Comparison of ENCODE assay signal across 8 cellular contexts in genomic region chr22:11017108-11017507, GRCh38.
DNase-seq lines count a peak whose midpoint lies in the region; ATAC-seq and TF ChIP-seq lines count a peak whose summit lies in the region.
"Not testable (repeated sequence)": the region's sequence is repeated elsewhere in the genome, so short reads cannot be mapped to it uniquely, and the experiment has no call there.

No MANE protein-coding gene starts in this region.

- H3K36me3 Mint-ChIP-seq in activated T-helper 17 cell treated with anti-CD3 and anti-CD28 coated beads, Interleukin-2, amount 50 U/mL, for 72 hours (ENCODE audit: low read depth); stimulated activated memory B cell treated with anti-CD40 and anti-IgM and Interleukin-4, amounts not matched to agents 10 μg/mL and 1 μg/mL and 100 μg/mL, for 72 hours: not testable (repeated sequence)

- intact Hi-C loops in heart right ventricle (cut with DNase I); left lung (cut with DNase I); posterior vena cava (cut with DNase I); upper lobe of right lung (cut with DNase I): not testable (repeated sequence)

- not testable (repeated sequence) for H3K27me3 Mint-ChIP-seq in activated T-helper 17 cell treated with anti-CD3 and anti-CD28 coated beads, Interleukin-2, amount 50 U/mL, for 72 hours; stimulated activated memory B cell treated with anti-CD40 and anti-IgM and Interleukin-4, amounts not matched to agents 10 μg/mL and 1 μg/mL and 100 μg/mL, for 72 hours

- peak; percentile 17 for ATAC-seq in activated T-helper 17 cell treated with anti-CD3 and anti-CD28 coated beads, Interleukin-2, amount 50 U/mL, for 72 hours (replicated peaks)
- peak; percentile 44 for ATAC-seq in foreskin keratinocyte
- peak; percentile 27 to 70 (median 42) for ATAC-seq in heart right ventricle
- ATAC-seq in left lung = peak; percentile 45
- ATAC-seq in stimulated activated memory B cell treated with anti-CD40 and anti-IgM and Interleukin-4, amounts not matched to agents 10 μg/mL and 1 μg/mL and 100 μg/mL, for 72 hours = peak; percentile 37
- peak; percentile 51 for ATAC-seq in upper lobe of right lung

- H3K36me3 ChIP-seq in heart right ventricle, left lung, upper lobe of right lung: not testable (repeated sequence)

- not testable (repeated sequence) for DNase-seq in foreskin keratinocyte, heart right ventricle, upper lobe of right lung
- DNase-seq in left lung = peak in 1 of 2 donors; percentile 85
- DNase-seq in mesenteric fat pad (ENCODE audit: low spot score) = peak; percentile 92
- DNase-seq in posterior vena cava (ENCODE audit: low spot score) = peak; percentile 88

- not testable (repeated sequence) for H3K27ac Mint-ChIP-seq in activated T-helper 17 cell treated with anti-CD3 and anti-CD28 coated beads, Interleukin-2, amount 50 U/mL, for 72 hours; stimulated activated memory B cell treated with anti-CD40 and anti-IgM and Interleukin-4, amounts not matched to agents 10 μg/mL and 1 μg/mL and 100 μg/mL, for 72 hours

- H3K9me3 Mint-ChIP-seq in activated T-helper 17 cell treated with anti-CD3 and anti-CD28 coated beads, Interleukin-2, amount 50 U/mL, for 72 hours; stimulated activated memory B cell treated with anti-CD40 and anti-IgM and Interleukin-4, amounts not matched to agents 10 μg/mL and 1 μg/mL and 100 μg/mL, for 72 hours: not testable (repeated sequence)

- H3K4me1 Mint-ChIP-seq in activated T-helper 17 cell treated with anti-CD3 and anti-CD28 coated beads, Interleukin-2, amount 50 U/mL, for 72 hours; stimulated activated memory B cell treated with anti-CD40 and anti-IgM and Interleukin-4, amounts not matched to agents 10 μg/mL and 1 μg/mL and 100 μg/mL, for 72 hours: not testable (repeated sequence)

- TF ChIP-seq CTCF in foreskin keratinocyte (conservative IDR thresholded peaks at IDR 0.05); heart right ventricle (IDR thresholded peaks at IDR 0.05); left lung (IDR thresholded peaks at IDR 0.05); upper lobe of right lung (IDR thresholded peaks at IDR 0.05): not testable (repeated sequence)

- H3K27me3 ChIP-seq in foreskin keratinocyte, heart right ventricle, left lung, upper lobe of right lung: not testable (repeated sequence)

- not testable (repeated sequence) for H3K4me3 Mint-ChIP-seq in activated T-helper 17 cell treated with anti-CD3 and anti-CD28 coated beads, Interleukin-2, amount 50 U/mL, for 72 hours; stimulated activated memory B cell treated with anti-CD40 and anti-IgM and Interleukin-4, amounts not matched to agents 10 μg/mL and 1 μg/mL and 100 μg/mL, for 72 hours

- H3K4me1 ChIP-seq in foreskin keratinocyte, heart right ventricle, left lung, upper lobe of right lung: not testable (repeated sequence)

- not testable (repeated sequence) for H3K9me3 ChIP-seq in heart right ventricle, left lung, upper lobe of right lung

- WGBS in heart right ventricle, 2 donors = 69 to 70% methylated on average over 6 of the region's 8 CpGs

- not testable (repeated sequence) for H3K27ac ChIP-seq in foreskin keratinocyte, heart right ventricle, left lung, upper lobe of right lung

- not testable (repeated sequence) for H3K4me3 ChIP-seq in heart right ventricle, left lung, upper lobe of right lung
